1 cellular context compared by ENCODE assay signal in the genomic region with DNA sequence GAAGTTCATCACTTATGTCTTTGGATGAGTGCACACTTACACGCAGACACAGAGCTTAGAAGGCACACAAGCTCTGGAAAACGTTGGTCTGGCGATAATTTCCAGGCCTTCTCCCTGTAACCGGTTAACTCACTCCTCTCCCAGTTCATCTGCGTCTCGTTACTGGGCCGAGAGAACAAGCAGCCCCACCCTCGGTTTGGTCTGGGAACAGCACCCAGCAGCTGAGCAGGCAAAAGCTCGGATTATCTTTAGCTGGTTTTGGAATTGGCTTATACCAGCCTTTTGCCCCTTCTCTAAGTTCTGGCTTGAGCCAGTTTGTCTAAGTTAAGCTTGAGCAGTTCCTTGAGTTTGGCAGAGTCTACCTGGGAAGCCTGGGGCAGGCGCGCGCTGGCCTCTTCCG.
TF ChIP-seq lines count a peak whose summit lies in the region.

No MANE protein-coding gene starts in this region.

TF ChIP-seq in K562, 482 proteins besides CTCF, POLR2A, EP300 and RAD21 (continued from another document):
- no peak for TF ChIP-seq ZZZ3 (IDR thresholded peaks at IDR 0.05)
- TF ChIP-seq KLF10 (CRISPR knock-in tag; IDR thresholded peaks at IDR 0.05): no peak
- no peak for TF ChIP-seq MED1 (CRISPR knock-in tag; IDR thresholded peaks at IDR 0.05; ENCODE audit: borderline replicate concordance)
- no peak for TF ChIP-seq ZNF174 (CRISPR knock-in tag; IDR thresholded peaks at IDR 0.05)
